9 cellular contexts compared by ENCODE assay signal in the genomic region with DNA sequence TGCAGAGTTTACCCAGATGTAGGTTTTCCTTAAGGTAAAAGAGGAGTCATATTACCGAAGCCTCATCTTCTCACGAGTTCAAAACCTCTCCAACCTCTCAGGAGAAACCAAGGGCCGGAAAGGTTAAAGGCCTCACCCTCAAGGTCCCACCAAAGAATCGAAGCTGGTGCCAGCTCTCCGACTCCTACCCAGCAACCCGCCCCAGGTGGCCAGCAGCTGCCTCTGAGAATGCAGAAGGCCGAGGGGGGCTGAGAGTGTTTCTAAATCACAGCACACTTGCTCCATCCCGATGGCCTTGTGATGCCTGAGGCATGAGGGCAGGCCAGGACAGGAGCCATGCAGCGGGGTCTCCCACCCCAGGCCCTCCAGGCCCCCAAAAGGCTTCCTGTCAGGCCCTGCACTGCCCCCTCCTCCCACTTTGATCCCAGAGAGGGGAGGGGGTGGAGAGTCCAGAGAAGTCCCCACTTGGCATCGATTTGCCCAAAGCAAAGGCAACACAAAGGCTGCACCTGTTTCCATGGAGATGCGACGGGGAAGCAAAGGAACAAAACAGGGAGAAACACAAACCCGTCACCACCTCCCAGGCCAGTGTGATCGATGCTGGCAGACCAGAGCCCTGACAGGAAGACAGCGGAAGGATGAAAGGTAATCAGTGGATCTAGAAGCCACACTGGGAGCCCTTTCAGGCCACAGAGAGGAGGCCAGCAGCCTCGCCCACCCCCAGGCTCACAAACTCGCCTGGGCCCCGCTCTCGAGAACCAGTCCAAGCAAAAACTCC. TPM values are rescaled to one million over a fixed set of nuclear protein-coding genes. Genes with fewer than 3 reads are reported as not detected.
DNase-seq lines count a peak whose midpoint lies in the region; ATAC-seq and TF ChIP-seq lines count a peak whose summit lies in the region.
"Had no signal": no experiment of that assay in that cellular context is flagged by ENCODE, and none has a peak within 500 bp of the region (broad histone marks: within the 10 kb centered on the region; RNA-seq: fewer than 3 reads in every experiment).

No MANE protein-coding gene starts in this region.

- no peak for TF ChIP-seq CTCF in AG10803 (conservative IDR thresholded peaks at IDR 0.05; ENCODE audit: low read length)
- TF ChIP-seq CTCF in nephron progenitor cell (IDR thresholded peaks at IDR 0.05) = no peak
- no peak for TF ChIP-seq CTCF in lower leg skin (IDR thresholded peaks at IDR 0.05)

- 72 to 77% methylated on average over 18 to 19 of the region's 19 CpGs for WGBS in lower leg skin, 2 donors

- ATAC-seq in GM19397 (IDR thresholded peaks at IDR 0.05; ENCODE audit: unreplicated experiment) = no peak

- H3K4me3 ChIP-seq in AG10803 (ENCODE audit: low read length) (no peak overlapping the region), lower leg skin (ENCODE audit: low read depth, poor library complexity, severe bottlenecking) (no peak overlapping the region)

- no peaks in the 10 kb centered on the region for H3K36me3 Mint-ChIP-seq in nephron progenitor cell (ENCODE audit: low read depth)

- H3K9me3 Mint-ChIP-seq in nephron progenitor cell = no peaks in the 10 kb centered on the region
- H3K9me3 Mint-ChIP-seq: activated CD4-positive, alpha-beta memory T cell treated with anti-CD3 and anti-CD28 coated beads, Interleukin-2, amount 10 ng/mL, durations not matched to agents 7 days and 5 days had no signal

- peak overlapping the region; percentile 89 for H3K27ac Mint-ChIP-seq in nephron progenitor cell
- H3K27ac Mint-ChIP-seq: activated CD4-positive, alpha-beta memory T cell treated with anti-CD3 and anti-CD28 coated beads, Interleukin-2, amount 10 ng/mL, durations not matched to agents 7 days and 5 days had no signal

- peaks cover 85% of the 10 kb centered on the region for H3K4me1 Mint-ChIP-seq in nephron progenitor cell
- H3K4me1 Mint-ChIP-seq: activated CD4-positive, alpha-beta memory T cell treated with anti-CD3 and anti-CD28 coated beads, Interleukin-2, amount 10 ng/mL, durations not matched to agents 7 days and 5 days had no signal

- peaks cover 10% of the 10 kb centered on the region for H3K27me3 Mint-ChIP-seq in nephron progenitor cell (ENCODE audit: low read depth, poor library complexity)

- H3K4me3 Mint-ChIP-seq in nephron progenitor cell = peak overlapping the region; percentile 25
- H3K4me3 Mint-ChIP-seq: activated CD4-positive, alpha-beta memory T cell treated with anti-CD3 and anti-CD28 coated beads, Interleukin-2, amount 10 ng/mL, durations not matched to agents 7 days and 5 days had no signal

- no peak for TF ChIP-seq POLR2A in lower leg skin (IDR thresholded peaks at IDR 0.05)

- intact Hi-C loops in lower leg skin (cut with DNase I; ENCODE audit: low total_unique reads) = no loop called here

- DNase-seq in AG10803 (ENCODE audit: low read depth) (peak; percentile 40), NCI-H2029 treated with DMSO at 0.1 percent for 48 hours (lab: John Stamatoyannopoulos, UW) (peak; percentile 79), cerebellar cortex (ENCODE audit: low spot score) (peak; percentile 47), nephron progenitor cell (peak; percentile 63), lower leg skin (ENCODE audit: low spot score in 2 of 2) (no peak)
- no peak for DNase-seq in activated effector memory CD4-positive, alpha-beta T cell treated with Interleukin-2 at 50 U/mL for 16 hours
- DNase-seq in activated CD8-positive, alpha-beta memory T cell treated with anti-CD3 and anti-CD28 coated beads, Interleukin-2, amount 50 U/mL, for 4 hours = no peak
- DNase-seq: activated CD4-positive, alpha-beta memory T cell treated with anti-CD3 and anti-CD28 coated beads, Interleukin-2, amount 10 ng/mL, durations not matched to agents 7 days and 5 days had no signal

RNA-seq across cellular contexts. Expression of gene CUEDC1, which starts 39.0 kb away (rescaled TPM):
- 10 to 100 TPM in 3 of 4 donors, 1 to 10 TPM in 1; 7.5 to 14.3 (median 12.7) TPM for total RNA-seq in lower leg skin

Comparison
In these comparisons a context has a peak if more than half of its experiments do, and no peak if none do; other contexts are left out.
1. DNase-seq: peak in AG10803 (single experiment), NCI-H2029 treated with DMSO at 0.1 percent for 48 hours (single experiment), cerebellar cortex (single experiment) and nephron progenitor cell (single experiment); none in activated effector memory CD4-positive, alpha-beta T cell treated with Interleukin-2 at 50 U/mL for 16 hours (single experiment), activated CD8-positive, alpha-beta memory T cell treated with anti-CD3 and anti-CD28 coated beads, Interleukin-2, amount 50 U/mL, for 4 hours (single experiment) and lower leg skin (0 of 2).